8 cellular contexts compared by ENCODE assay signal in genomic region chr4:140359571-140360427, GRCh38. TPM values are rescaled to one million over a fixed set of nuclear protein-coding genes. Genes with fewer than 3 reads are reported as not detected.
A peak's percentile ranks its signal among the peaks of the same experiment; 100 is the strongest.
DNase-seq lines count a peak whose midpoint lies in the region; ATAC-seq lines count a peak whose summit lies in the region.

No MANE protein-coding gene starts in this region.

- 48% methylated on average over 6 of the region's 7 CpGs for WGBS in mesenchymal stem cell

- H3K27ac ChIP-seq in effector memory CD4-positive, alpha-beta T cell (ENCODE audit: insufficient read depth, low read length, poor library complexity, severe bottlenecking): no peak overlapping the region
- no peak overlapping the region for H3K27ac ChIP-seq in mesenchymal stem cell (ENCODE audit: low read length, poor library complexity, severe bottlenecking)

- H3K4me3 ChIP-seq in effector memory CD4-positive, alpha-beta T cell (ENCODE audit: insufficient read depth, low read depth, low read length, poor library complexity, severe bottlenecking): no peak overlapping the region
- H3K4me3 ChIP-seq in mesenchymal stem cell (ENCODE audit: insufficient read depth in 1 of 2, low read depth in 1 of 2, low read length in 2 of 2): no peak overlapping the region

- peak; percentile 88 for ATAC-seq in GM19468 (IDR thresholded peaks at IDR 0.05; ENCODE audit: extremely low read depth, unreplicated experiment)
- peak; percentile 98 for ATAC-seq in HG03571 (IDR thresholded peaks at IDR 0.05; ENCODE audit: unreplicated experiment)

- H4K8ac ChIP-seq in mesenchymal stem cell (ENCODE audit: low read length): no peak overlapping the region

- no peak overlapping the region for H3K18ac ChIP-seq in mesenchymal stem cell (ENCODE audit: low read depth in 1 of 2, low read length in 2 of 2)

- no peak overlapping the region for H3K4me2 ChIP-seq in mesenchymal stem cell (ENCODE audit: low read length, poor library complexity, severe bottlenecking)

- H3K36me3 ChIP-seq in effector memory CD4-positive, alpha-beta T cell (ENCODE audit: control insufficient read depth, insufficient read depth, low read length): no peaks in the 10 kb centered on the region
- H3K36me3 ChIP-seq in mesenchymal stem cell (ENCODE audit: control insufficient read depth in 1 of 2, insufficient read depth in 2 of 2, low read depth in 1 of 2, low read length in 2 of 2): no peaks in the 10 kb centered on the region

- no peak overlapping the region for H2BK12ac ChIP-seq in mesenchymal stem cell (ENCODE audit: low read length in 2 of 2)

- H3K9me3 Mint-ChIP-seq in activated CD4-positive, alpha-beta memory T cell treated with anti-CD3 and anti-CD28 coated beads, Interleukin-2, amount 10 ng/mL, durations not matched to agents 7 days and 5 days: no peaks in the 10 kb centered on the region

- H3K4me1 Mint-ChIP-seq in activated CD4-positive, alpha-beta memory T cell treated with anti-CD3 and anti-CD28 coated beads, Interleukin-2, amount 10 ng/mL, durations not matched to agents 7 days and 5 days: no peaks in the 10 kb centered on the region

- no peak overlapping the region for H3K4me3 Mint-ChIP-seq in activated CD4-positive, alpha-beta memory T cell treated with anti-CD3 and anti-CD28 coated beads, Interleukin-2, amount 10 ng/mL, durations not matched to agents 7 days and 5 days

- no peak overlapping the region for H3K14ac ChIP-seq in mesenchymal stem cell (ENCODE audit: low read length in 2 of 2)

- no peaks in the 10 kb centered on the region for H3K79me1 ChIP-seq in mesenchymal stem cell (replicated peaks; ENCODE audit: low read length, poor library complexity, severe bottlenecking)

- H3K4ac ChIP-seq in mesenchymal stem cell (ENCODE audit: low read depth in 1 of 2, low read length in 2 of 2): no peak overlapping the region

- no peak overlapping the region for H2AFZ ChIP-seq in mesenchymal stem cell (ENCODE audit: low read depth, low read length)

- H3K9ac ChIP-seq in mesenchymal stem cell (ENCODE audit: low read length): no peak overlapping the region

- no peak overlapping the region for H2AK5ac ChIP-seq in mesenchymal stem cell (ENCODE audit: low read length, severe bottlenecking)

- no peaks in the 10 kb centered on the region for H3K4me1 ChIP-seq in effector memory CD4-positive, alpha-beta T cell (ENCODE audit: control insufficient read depth, insufficient read depth, low read length, poor library complexity, severe bottlenecking)
- H3K4me1 ChIP-seq in mesenchymal stem cell (ENCODE audit: control insufficient read depth, insufficient read depth, low read depth, low read length): peaks cover 2% of the 10 kb centered on the region

- H3K27me3 ChIP-seq in effector memory CD4-positive, alpha-beta T cell (replicated peaks; ENCODE audit: control insufficient read depth, insufficient read depth, low read length, poor library complexity, severe bottlenecking): no peaks in the 10 kb centered on the region
- H3K27me3 ChIP-seq in mesenchymal stem cell (ENCODE audit: control insufficient read depth in 1 of 2, insufficient read depth in 1 of 2, low read length in 2 of 2): no peaks in the 10 kb centered on the region

- no peaks in the 10 kb centered on the region for H3K36me3 Mint-ChIP-seq in activated CD4-positive, alpha-beta memory T cell treated with anti-CD3 and anti-CD28 coated beads, Interleukin-2, amount 10 ng/mL, durations not matched to agents 7 days and 5 days (ENCODE audit: low read depth)

- no peaks in the 10 kb centered on the region for H3K9me3 ChIP-seq in effector memory CD4-positive, alpha-beta T cell (ENCODE audit: control insufficient read depth, low read length)
- H3K9me3 ChIP-seq in mesenchymal stem cell (ENCODE audit: control insufficient read depth, low read length): no peaks in the 10 kb centered on the region

- in situ Hi-C loops in Caki2 (cut with HindIII; ENCODE audit: low pct_unique_long_range_greater_than_20kb, low sequenced_read_pairs): no loop called here

- H3K27me3 Mint-ChIP-seq in activated CD4-positive, alpha-beta memory T cell treated with anti-CD3 and anti-CD28 coated beads, Interleukin-2, amount 10 ng/mL, durations not matched to agents 7 days and 5 days: peaks cover 11% of the 10 kb centered on the region

- peak; percentile 65 for DNase-seq in Caki2 (ENCODE audit: low read depth)
- DNase-seq in NCI-H748 (lab: John Stamatoyannopoulos, UW; ENCODE audit: unreplicated experiment): peak; percentile 84
- peak; percentile 78 for DNase-seq in activated CD4-positive, alpha-beta memory T cell treated with anti-CD3 and anti-CD28 coated beads, Interleukin-2, amount 10 ng/mL, durations not matched to agents 7 days and 5 days
- DNase-seq in effector memory CD4-positive, alpha-beta T cell: peak; percentile 22 to 64 (median 40)
- peak; percentile 77 for DNase-seq in mesenchymal stem cell
- peak; percentile 53 to 55 for DNase-seq in stimulated activated CD8-positive, alpha-beta memory T cell treated with anti-CD3 and anti-CD28 coated beads, Interleukin-4, amount 100 ng/mL, for 1 hour (ENCODE audit: low read depth in 2 of 2, low spot score in 1 of 2)

- CTCF ChIA-PET in activated CD4-positive, alpha-beta memory T cell treated with anti-CD3 and anti-CD28 coated beads, Interleukin-2, amount 10 ng/mL, durations not matched to agents 7 days and 5 days (lab: Charles Lee): interaction anchor here (0.8 to 7.1 kb wide), 33 partner anchors 9 to 753 kb away, joined by 3 to 74 read pairs (median 4); partner anchors contain the start of genes ELMOD2 and SCOC

- no peak overlapping the region for H2BK5ac ChIP-seq in mesenchymal stem cell (ENCODE audit: low read depth, low read length, poor library complexity, severe bottlenecking)

- H4K91ac ChIP-seq in mesenchymal stem cell (ENCODE audit: low read length): no peak overlapping the region

- no peak overlapping the region for H3K27ac Mint-ChIP-seq in activated CD4-positive, alpha-beta memory T cell treated with anti-CD3 and anti-CD28 coated beads, Interleukin-2, amount 10 ng/mL, durations not matched to agents 7 days and 5 days

- POLR2A ChIA-PET in activated CD4-positive, alpha-beta memory T cell treated with anti-CD3 and anti-CD28 coated beads, Interleukin-2, amount 10 ng/mL, durations not matched to agents 7 days and 5 days (lab: Charles Lee): interaction anchor here (1.0 kb wide), 1 partner anchor 13 kb away, joined by 3 read pairs; no protein-coding TSS in a partner anchor

- H2BK120ac ChIP-seq in mesenchymal stem cell (ENCODE audit: low read depth, low read length): no peak overlapping the region

- H3K23ac ChIP-seq in mesenchymal stem cell (ENCODE audit: low read length in 2 of 2): no peak overlapping the region

- no peak overlapping the region for H2BK15ac ChIP-seq in mesenchymal stem cell (ENCODE audit: low read depth, poor library complexity, severe bottlenecking)

RNA-seq across cellular contexts. Expression of gene SCOC, which starts 13.6 kb away (rescaled TPM):
- 56.7 and 85.9 TPM in 2 replicates for total RNA-seq in Caki2 (2014; rRNA removed; shearing (Covaris generic); ENCODE audit: low replicate concordance)
- 10 to 100 TPM; 24.5 to 25.0 TPM for total RNA-seq in activated CD4-positive, alpha-beta memory T cell treated with anti-CD3 and anti-CD28 coated beads, Interleukin-2, amount 10 ng/mL, durations not matched to agents 7 days and 5 days
- 32.6 TPM for polyA plus RNA-seq in mesenchymal stem cell (2013, experiment 1 of 2)
- polyA plus RNA-seq in mesenchymal stem cell (2013, experiment 2 of 2): 33.8 TPM
